ENCODE assay signal across 27 cellular contexts in genomic region chr20:8039048-8039447, GRCh38. TPM values are rescaled to one million over a fixed set of nuclear protein-coding genes. Genes with fewer than 3 reads are reported as not detected.
DNase-seq lines count a peak whose midpoint lies in the region; ATAC-seq, FAIRE-seq and TF ChIP-seq lines count a peak whose summit lies in the region.
"Had no signal": no experiment of that assay in that cellular context is flagged by ENCODE, and none has a peak within 500 bp of the region (broad histone marks: within the 10 kb centered on the region; RNA-seq: fewer than 3 reads in every experiment).

No MANE protein-coding gene starts in this region.

- H3K9me3 ChIP-seq in A549 (no peaks in the 10 kb centered on the region), HCT116 (ENCODE audit: control insufficient read depth in 1 of 2, insufficient read depth in 1 of 2, low read depth in 1 of 2, low read length in 2 of 2) (no peaks in the 10 kb centered on the region), PC-3 (ENCODE audit: low read length) (no peaks in the 10 kb centered on the region), iPS DF 6.9 (ENCODE audit: control insufficient read depth, insufficient read depth, low read length) (no peaks in the 10 kb centered on the region)
- H3K9me3 ChIP-seq: body of pancreas, left lung, Peyer's patch, suprapubic skin had no signal

- H3K27ac ChIP-seq in A549 (no peak overlapping the region), HCT116 (ENCODE audit: low read depth, low read length) (no peak overlapping the region), PC-3 (ENCODE audit: low read length) (no peak overlapping the region), iPS DF 6.9 (ENCODE audit: low read length) (no peak overlapping the region)
- H3K27ac ChIP-seq: body of pancreas, left lung, Peyer's patch, suprapubic skin had no signal

- H3K36me3 ChIP-seq in HCT116 (ENCODE audit: control insufficient read depth in 1 of 2, insufficient read depth in 2 of 2, low read length in 2 of 2) (no peaks in the 10 kb centered on the region), PC-3 (ENCODE audit: low read depth, low read length) (no peaks in the 10 kb centered on the region), iPS DF 6.9 (ENCODE audit: control insufficient read depth, insufficient read depth, low read length) (no peaks in the 10 kb centered on the region)
- H3K36me3 ChIP-seq: left lung, Peyer's patch, suprapubic skin had no signal

- H3K79me2 ChIP-seq in HCT116 (ENCODE audit: insufficient read depth, low read length) (no peaks in the 10 kb centered on the region), PC-3 (ENCODE audit: low read length) (no peaks in the 10 kb centered on the region)

- TF ChIP-seq RAD21 in A549 (conservative IDR thresholded peaks at IDR 0.05 in 1 of 2, IDR thresholded peaks at IDR 0.05 in 1 of 2), result no peak
- no peak for TF ChIP-seq RAD21 in HCT116 (IDR thresholded peaks at IDR 0.05; ENCODE audit: low read depth)

- intact Hi-C loops in HCT116 (cut with micrococcal nuclease) (loop anchor here (10.0 kb wide), 1 partner anchor 486 kb away; no protein-coding TSS in a partner anchor), PC-3 (cut with micrococcal nuclease) (no loop called here)

- TF ChIP-seq POLR2A in A549 (IDR thresholded peaks at IDR 0.05; ENCODE audit: low read length) (no peak), HCT116 (IDR thresholded peaks at IDR 0.05; ENCODE audit: borderline replicate concordance, extremely low read depth, insufficient read depth, insufficient read length) (no peak)

- DNase-seq in A549 (ENCODE audit: low read depth in 1 of 2, low spot score in 1 of 2), result peak in 1 of 2 experiments; percentile 8
- no peak for DNase-seq in HCT116 (ENCODE audit: low read depth, low spot score)
- DNase-seq in PC-3, result no peak
- peak; percentile 1 for DNase-seq in iPS DF 6.9 (ENCODE audit: low read depth, low spot score)
- no peak for DNase-seq in HEK293T (ENCODE audit: extremely low spot score)
- DNase-seq in nucleus accumbens (lab: John Stamatoyannopoulos, UW), result no peak
- no peak for DNase-seq in anterior cingulate cortex (lab: John Stamatoyannopoulos, UW)
- DNase-seq in NOMO-1 treated with dmso at 0.1 percent for 144 hours (lab: John Stamatoyannopoulos, UW; ENCODE audit: unreplicated experiment), result no peak
- DNase-seq: activated CD4-positive, alpha-beta T cell treated with anti-CD3 and anti-CD28 coated beads for 1 hour; activated CD8-positive, alpha-beta T cell treated with anti-CD3 and anti-CD28 coated beads for 36 hours; activated gamma-delta T cell treated with Interleukin-2 at 50 U/mL for 16 hours; body of pancreas; effector CD8-positive, alpha-beta T cell; erythroblast; HFFc6; KBM-7; left lung; naive B cell; NCI-H1048; NCI-H2029; NCI-H2227 treated with DMSO at 0.1 percent for 48 hours; Peyer's patch; retina; T-helper 1 cell had no signal

- CTCF ChIA-PET in A549 (lab: Yijun Ruan, JAX) (no interaction called here), HCT116 (lab: Charles Lee) (no interaction called here), PC-3 (lab: Charles Lee) (no interaction called here), HEK293T (lab: Yijun Ruan, JAX) (interaction anchor here (0.6 to 1.4 kb wide), 2 partner anchors 43 to 671 kb away, joined by 3 read pairs; no protein-coding TSS in a partner anchor)

- no peaks in the 10 kb centered on the region for H3F3A ChIP-seq in PC-3 (ENCODE audit: low read length, unreplicated experiment)

- no peak for FAIRE-seq in A549 (lab: Jason Lieb, UNC)
- FAIRE-seq: urothelium cell line had no signal

- H3K4me1 ChIP-seq in A549 (no peaks in the 10 kb centered on the region), HCT116 (ENCODE audit: control insufficient read depth in 1 of 2, insufficient read depth in 2 of 2, low read length in 2 of 2) (no peaks in the 10 kb centered on the region; a peak in 1 of 4 replicates), PC-3 (ENCODE audit: insufficient read depth, low read length) (no peaks in the 10 kb centered on the region), iPS DF 6.9 (ENCODE audit: control insufficient read depth, insufficient read depth, low read length) (no peaks in the 10 kb centered on the region)
- H3K4me1 ChIP-seq: body of pancreas, Peyer's patch, suprapubic skin had no signal

- BruUV-seq in HCT116 (replicated peaks; lab: Mats Ljungman, UMichigan), result no TSS peak
- no TSS peak for BruUV-seq in PC-3 (replicated peaks; lab: Mats Ljungman, UMichigan)

- H4K20me1 ChIP-seq in HCT116 (ENCODE audit: insufficient read depth), result no peaks in the 10 kb centered on the region
- H4K20me1 ChIP-seq in PC-3 (ENCODE audit: low read length), result no peaks in the 10 kb centered on the region

- H3K9ac ChIP-seq in HCT116 (ENCODE audit: low read length) (no peak overlapping the region), PC-3 (ENCODE audit: low read length) (no peak overlapping the region)

- no peak for TF ChIP-seq CTCF in A549 (IDR thresholded peaks at IDR 0.05)
- TF ChIP-seq CTCF in HCT116 (IDR thresholded peaks at IDR 0.05 in 2 of 3, conservative IDR thresholded peaks at IDR 0.05 in 1 of 3; ENCODE audit: borderline replicate concordance in 1 of 3, insufficient read depth in 1 of 3, low read depth in 2 of 3, low read length in 2 of 3), result peak in 2 of 3 experiments; percentile 8 to 16; a peak in 1 of 6 replicates
- TF ChIP-seq CTCF in PC-3 (conservative IDR thresholded peaks at IDR 0.05; ENCODE audit: low read depth, low read length), result peak; percentile 31; the same call in 1 of the 2 replicates

- H3K9me2 ChIP-seq in HCT116 (ENCODE audit: insufficient read depth), result no peaks in the 10 kb centered on the region
- H3K9me2 ChIP-seq in PC-3 (replicated peaks; ENCODE audit: low read length), result no peaks in the 10 kb centered on the region

- H2AFZ ChIP-seq in HCT116 (ENCODE audit: low read depth, low read length, poor library complexity, severe bottlenecking) (no peak overlapping the region), PC-3 (ENCODE audit: low read length) (no peak overlapping the region)

- WGBS in A549 (ENCODE audit: missing lambda C conversion rate), result 6% methylated on average over 2 of the region's 2 CpGs
- no CpG with 5 or more reads among the region's 2 CpGs for WGBS in iPS DF 6.9 (ENCODE audit: insufficient coverage, insufficient read length)

- H3K4me3 ChIP-seq in A549, result no peak overlapping the region
- no peak overlapping the region for H3K4me3 ChIP-seq in HCT116 (replicated peaks in 1 of 2; ENCODE audit: low read depth in 1 of 2, low read length in 2 of 2)
- no peak overlapping the region for H3K4me3 ChIP-seq in PC-3 (ENCODE audit: low read length)
- H3K4me3 ChIP-seq in iPS DF 6.9 (ENCODE audit: low read length), result no peak overlapping the region
- H3K4me3 ChIP-seq: body of pancreas, left lung, Peyer's patch, suprapubic skin had no signal

- POLR2A ChIA-PET in A549 (lab: Yijun Ruan, JAX), result no interaction called here
- POLR2A ChIA-PET in HCT116 (lab: Charles Lee), result no interaction called here
- POLR2A ChIA-PET in PC-3 (lab: Charles Lee; ENCODE audit: unreplicated experiment), result no interaction called here
- POLR2A ChIA-PET in HEK293T (lab: Yijun Ruan, JAX), result no interaction called here

- no peaks in the 10 kb centered on the region for H3K27me3 ChIP-seq in HCT116 (ENCODE audit: insufficient read depth, low read length)
- H3K27me3 ChIP-seq in PC-3 (ENCODE audit: low read length), result peaks cover 64% of the 10 kb centered on the region
- H3K27me3 ChIP-seq in iPS DF 6.9 (ENCODE audit: control insufficient read depth, insufficient read depth, low read length), result no peaks in the 10 kb centered on the region
- H3K27me3 ChIP-seq: body of pancreas, left lung, Peyer's patch, suprapubic skin had no signal

- RAD21 ChIA-PET in HCT116 (lab: Charles Lee; ENCODE audit: low non-redundant PET in 1 of 2, low total read pairs in 2 of 2, uncharacterized antibody in 2 of 2, unreplicated experiment in 2 of 2), result no interaction called here

- ATAC-seq in A549 (peak; percentile 75 to 92; a peak in 5 of 6 replicates), HCT116 (peak; percentile 82), PC-3 (no peak)
- ATAC-seq: activated CD8-positive, alpha-beta T cell treated with anti-CD3 and anti-CD28 coated beads for 36 hours; body of pancreas; left lung; stimulated activated effector memory CD8-positive, alpha-beta T cell treated with anti-CD3 and anti-CD28 coated beads, Interleukin-12 subunit alpha, Interleukin-12 subunit beta, amount 100 ng/mL, for 72 hours had no signal

- no peak for TF ChIP-seq EP300 in A549 (IDR thresholded peaks at IDR 0.05)

- H3K4me2 ChIP-seq in A549 (no peak overlapping the region), HCT116 (ENCODE audit: low read length) (no peak overlapping the region), PC-3 (ENCODE audit: low read length) (no peak overlapping the region)

TF ChIP-seq in A549, 52 proteins besides CTCF, POLR2A, EP300 and RAD21 (continues in another document):
- TF ChIP-seq EHF (CRISPR knock-in tag; IDR thresholded peaks at IDR 0.05) (no peak), FOSB (CRISPR knock-in tag; IDR thresholded peaks at IDR 0.05) (no peak), POLR2AphosphoS2 (conservative IDR thresholded peaks at IDR 0.05; ENCODE audit: low read length) (no peak), MYC (IDR thresholded peaks at IDR 0.05; ENCODE audit: borderline replicate concordance, low read length) (no peak), JUN (IDR thresholded peaks at IDR 0.05) (no peak)

TF ChIP-seq in HCT116, 20 proteins besides CTCF, POLR2A, EP300 and RAD21 (continues in another document):
- TF ChIP-seq TCF7L2 (IDR thresholded peaks at IDR 0.05; ENCODE audit: borderline replicate concordance, extremely low read depth, insufficient read depth, insufficient read length) (no peak), FOSL1 (IDR thresholded peaks at IDR 0.05; ENCODE audit: low read depth) (no peak), CBX3 (IDR thresholded peaks at IDR 0.05; ENCODE audit: low read depth) (no peak), ELF1 (IDR thresholded peaks at IDR 0.05; ENCODE audit: borderline replicate concordance, low read depth) (no peak)

TF ChIP-seq in HEK293T, 16 proteins besides CTCF, POLR2A, EP300 and RAD21 (continues in another document):
- TF ChIP-seq CTBP1 (IDR thresholded peaks at IDR 0.05; ENCODE audit: borderline replicate concordance) (no peak), FOXA1 (IDR thresholded peaks at IDR 0.05) (no peak), ARNT (IDR thresholded peaks at IDR 0.05) (no peak), SP1 (IDR thresholded peaks at IDR 0.05) (no peak), HDGF (IDR thresholded peaks at IDR 0.05; ENCODE audit: borderline replicate concordance) (no peak), ZNF384 (IDR thresholded peaks at IDR 0.05) (no peak), LEF1 (IDR thresholded peaks at IDR 0.05; ENCODE audit: borderline replicate concordance) (no peak), SUZ12 (IDR thresholded peaks at IDR 0.05) (no peak)

RNA-seq across cellular contexts. Expression of gene TMX4, which starts 19.5 kb away (rescaled TPM):
- 17.6 and 21.1 TPM in 2 replicates for polyA plus RNA-seq in A549 (2011; rRNA removed)
- polyA plus RNA-seq in A549 (2012; cell fraction: cytosol; rRNA removed), result 4.1 and 5.0 TPM in 2 replicates
- 2.3 and 2.9 TPM in 2 replicates for polyA plus RNA-seq in A549 (2012; cell fraction: nucleus; rRNA removed)
- 11.7 to 13.2 TPM (median 12.4 TPM) in 3 replicates for polyA plus RNA-seq in A549 (2017; fragmentation: RNase III; extraction: RNeasy Plus Mini Kit Qiagen cat#74134 plus additional on column Dnase treatment)
- polyA minus RNA-seq in A549 (2011; rRNA and poly(A)+ RNA removed), result 14.1 and 15.7 TPM in 2 replicates
- total RNA-seq in HCT116 (2021; ENCODE audit: unreplicated experiment), result 12.0 TPM
- 2.6 and 3.1 TPM in 2 replicates for polyA plus RNA-seq in HCT116 (2012)
- total RNA-seq in PC-3 (2014; rRNA removed), result 12.3 and 12.4 TPM in 2 replicates

Comparison
In these comparisons a context has a peak if more than half of its experiments do, and no peak if none do; other contexts are left out.
1. Of the 6 proteins assayed by ChIP-seq in both A549 and HCT116: peak only in A549: none; only in HCT116: CTCF; in both: none; in neither: 5.